Comparison of ENCODE assay signal across 1 cellular context in the genomic region with DNA sequence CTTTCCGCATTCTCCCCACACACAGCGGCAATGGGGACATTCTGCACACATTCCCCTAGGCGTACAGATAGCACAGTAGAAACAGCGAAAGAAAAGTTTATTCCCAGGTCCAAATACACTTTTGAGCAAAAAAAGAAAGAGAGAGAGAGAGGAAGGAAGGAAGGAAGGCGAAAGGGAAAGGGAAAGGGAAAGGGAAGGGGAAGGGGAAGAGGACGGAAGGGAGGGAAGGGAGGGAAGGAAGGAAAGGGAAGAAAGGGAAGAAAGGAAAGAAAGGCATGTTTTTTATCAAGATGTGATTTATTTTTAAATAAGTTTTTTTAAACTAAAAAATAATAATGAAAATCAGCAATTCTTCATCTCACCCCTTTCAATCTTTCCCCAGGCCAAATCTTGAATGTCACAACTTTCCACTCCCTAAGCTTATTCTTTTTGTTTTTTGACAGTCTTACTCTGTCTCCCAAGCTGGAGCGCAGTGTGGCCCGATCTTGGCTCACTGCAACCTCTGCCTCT.
TF ChIP-seq lines count a peak whose summit lies in the region.

No MANE protein-coding gene starts in this region.

TF ChIP-seq in K562, 482 proteins besides CTCF, POLR2A, EP300 and RAD21:
- TF ChIP-seq CEBPB (tag; IDR thresholded peaks at IDR 0.05) (no peak), PCBP1 (IDR thresholded peaks at IDR 0.05; ENCODE audit: low read depth, low read length, poor library complexity, severe bottlenecking) (peak; percentile 37), HNRNPK (IDR thresholded peaks at IDR 0.05; ENCODE audit: low read depth, low read length, poor library complexity, severe bottlenecking) (peak; percentile 80), MCM3 (IDR thresholded peaks at IDR 0.05) (0 out of 2 replicates have a peak, but pooled peaks have one; percentile 17), TCFL5 (CRISPR knock-in tag; conservative IDR thresholded peaks at IDR 0.05) (no peak), ZNF512 (tag; IDR thresholded peaks at IDR 0.05) (peak; percentile 76), PCBP2 (IDR thresholded peaks at IDR 0.05; ENCODE audit: low read depth, low read length, poor library complexity, severe bottlenecking) (peak; percentile 91)
